In the genomic region with DNA sequence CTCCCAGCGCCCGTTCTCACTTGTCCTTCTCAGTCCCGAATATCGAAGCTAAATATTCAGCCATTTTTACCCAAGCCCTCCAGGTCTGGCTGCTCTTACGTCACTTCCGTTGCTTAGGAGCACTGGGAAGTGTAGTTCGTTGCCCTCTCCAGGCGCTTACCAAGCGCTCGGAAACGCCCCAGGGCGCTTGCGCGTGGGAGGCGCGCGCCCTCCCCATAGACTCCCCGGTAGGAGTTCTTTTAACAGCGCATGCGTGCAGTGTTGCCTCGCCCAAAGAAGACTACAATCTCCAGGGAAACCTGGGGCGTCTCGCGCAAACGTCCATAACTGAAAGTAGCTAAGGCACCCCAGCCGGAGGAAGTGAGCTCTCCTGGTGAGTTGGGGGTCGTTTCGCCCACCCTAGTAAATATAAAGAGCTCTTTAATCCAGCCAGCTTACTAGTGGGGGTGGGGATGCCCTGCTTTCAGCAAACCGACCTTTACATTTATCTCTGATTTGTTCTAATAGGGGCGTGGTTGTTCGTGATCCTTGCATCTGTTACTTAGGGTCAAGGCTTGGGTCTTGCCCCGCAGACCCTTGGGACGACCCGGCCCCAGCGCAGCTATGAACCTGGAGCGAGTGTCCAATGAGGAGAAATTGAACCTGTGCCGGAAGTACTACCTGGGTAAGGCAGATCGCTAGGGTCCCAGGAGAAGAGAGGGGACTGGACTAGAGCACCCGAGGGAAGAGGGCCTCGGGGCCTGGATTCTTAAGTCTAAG, we compare ENCODE assay signal across 8 cellular contexts. TPM values are rescaled to one million over a fixed set of nuclear protein-coding genes. Genes with fewer than 3 reads are reported as not detected.
A peak's percentile ranks its signal among the peaks of the same experiment; 100 is the strongest.
DNase-seq lines count a peak whose midpoint lies in the region; ATAC-seq and TF ChIP-seq lines count a peak whose summit lies in the region.

A gene with protein sequence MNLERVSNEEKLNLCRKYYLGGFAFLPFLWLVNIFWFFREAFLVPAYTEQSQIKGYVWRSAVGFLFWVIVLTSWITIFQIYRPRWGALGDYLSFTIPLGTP (plus strand): TSS at position 324 of the 759 bp plus-strand sequence. CDS start 280 bp downstream, at position 604.
A gene with protein sequence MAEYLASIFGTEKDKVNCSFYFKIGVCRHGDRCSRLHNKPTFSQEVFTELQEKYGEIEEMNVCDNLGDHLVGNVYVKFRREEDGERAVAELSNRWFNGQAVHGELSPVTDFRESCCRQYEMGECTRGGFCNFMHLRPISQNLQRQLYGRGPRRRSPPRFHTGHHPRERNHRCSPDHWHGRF (minus strand): TSS at position 91 of the 759 bp plus-strand sequence. CDS start 27 bp downstream, at position 64.

- TF ChIP-seq CTCF in epithelial cell of proximal tubule (conservative IDR thresholded peaks at IDR 0.05; ENCODE audit: low read depth, low read length) (no peak), mucosa of descending colon (IDR thresholded peaks at IDR 0.05) (no peak)

- H3K4me1 ChIP-seq in mucosa of descending colon (ENCODE audit: low read depth): peaks cover 28% of the 10 kb centered on the region

- H3K36me3 ChIP-seq in mucosa of descending colon (ENCODE audit: low read depth): no peaks in the 10 kb centered on the region

- H3K4me3 ChIP-seq in epithelial cell of proximal tubule (ENCODE audit: low read depth, low read length) (peak within 1 kb of the TSS; percentile 91), mucosa of descending colon (peak within 1 kb of the TSS; percentile 80)

- ATAC-seq in GM21717 (IDR thresholded peaks at IDR 0.05; ENCODE audit: unreplicated experiment): peak; percentile 35
- ATAC-seq in mucosa of descending colon: peak; percentile 77

- DNase-seq in DMS 273 treated with DMSO at 0.1 percent for 48 hours (lab: John Stamatoyannopoulos, UW) (peak; percentile 95), KG1 (lab: John Stamatoyannopoulos, UW) (peak; percentile 95), epithelial cell of proximal tubule (ENCODE audit: low read depth) (peak; percentile 92), mucosa of descending colon (peak; percentile 96 to 99 (median 96))
- peak; percentile 93 for DNase-seq in activated T-cell treated with anti-CD3 and anti-CD28 coated beads, Interleukin-2, amount 50 U/mL, for 1 hour
- DNase-seq in stimulated activated CD8-positive, alpha-beta memory T cell treated with anti-CD3 and anti-CD28 coated beads, Interleukin-4, amount 100 ng/mL, for 1 hour (ENCODE audit: low read depth in 2 of 2, low spot score in 1 of 2): peak; percentile 76 to 92

- no peaks in the 10 kb centered on the region for H3K9me3 ChIP-seq in mucosa of descending colon

- intact Hi-C loops in mucosa of descending colon (cut with DNase I, micrococcal nuclease): no loop called here

TF ChIP-seq in PFSK-1, 5 proteins besides CTCF, POLR2A, EP300 and RAD21:
- 0 out of 2 replicates have a peak, but pooled peaks have one; percentile 12 for TF ChIP-seq SIN3A (IDR thresholded peaks at IDR 0.05; ENCODE audit: borderline replicate concordance, insufficient read depth, low read length)
- TF ChIP-seq FOXP2 (optimal IDR thresholded peaks at IDR 0.05; ENCODE audit: borderline replicate concordance, extremely low read depth, extremely low read length, insufficient read depth): no peak
- TF ChIP-seq, protein P1, sequence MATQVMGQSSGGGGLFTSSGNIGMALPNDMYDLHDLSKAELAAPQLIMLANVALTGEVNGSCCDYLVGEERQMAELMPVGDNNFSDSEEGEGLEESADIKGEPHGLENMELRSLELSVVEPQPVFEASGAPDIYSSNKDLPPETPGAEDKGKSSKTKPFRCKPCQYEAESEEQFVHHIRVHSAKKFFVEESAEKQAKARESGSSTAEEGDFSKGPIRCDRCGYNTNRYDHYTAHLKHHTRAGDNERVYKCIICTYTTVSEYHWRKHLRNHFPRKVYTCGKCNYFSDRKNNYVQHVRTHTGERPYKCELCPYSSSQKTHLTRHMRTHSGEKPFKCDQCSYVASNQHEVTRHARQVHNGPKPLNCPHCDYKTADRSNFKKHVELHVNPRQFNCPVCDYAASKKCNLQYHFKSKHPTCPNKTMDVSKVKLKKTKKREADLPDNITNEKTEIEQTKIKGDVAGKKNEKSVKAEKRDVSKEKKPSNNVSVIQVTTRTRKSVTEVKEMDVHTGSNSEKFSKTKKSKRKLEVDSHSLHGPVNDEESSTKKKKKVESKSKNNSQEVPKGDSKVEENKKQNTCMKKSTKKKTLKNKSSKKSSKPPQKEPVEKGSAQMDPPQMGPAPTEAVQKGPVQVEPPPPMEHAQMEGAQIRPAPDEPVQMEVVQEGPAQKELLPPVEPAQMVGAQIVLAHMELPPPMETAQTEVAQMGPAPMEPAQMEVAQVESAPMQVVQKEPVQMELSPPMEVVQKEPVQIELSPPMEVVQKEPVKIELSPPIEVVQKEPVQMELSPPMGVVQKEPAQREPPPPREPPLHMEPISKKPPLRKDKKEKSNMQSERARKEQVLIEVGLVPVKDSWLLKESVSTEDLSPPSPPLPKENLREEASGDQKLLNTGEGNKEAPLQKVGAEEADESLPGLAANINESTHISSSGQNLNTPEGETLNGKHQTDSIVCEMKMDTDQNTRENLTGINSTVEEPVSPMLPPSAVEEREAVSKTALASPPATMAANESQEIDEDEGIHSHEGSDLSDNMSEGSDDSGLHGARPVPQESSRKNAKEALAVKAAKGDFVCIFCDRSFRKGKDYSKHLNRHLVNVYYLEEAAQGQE (IDR thresholded peaks at IDR 0.05; ENCODE audit: insufficient read depth in 1 of 2, low read depth in 2 of 2, low read length in 2 of 2): 0 out of 4 replicates have a peak, but pooled peaks of 1 of the 2 experiments have one; percentile 3
- peak; percentile 44; the same call in 1 of the 2 replicates for TF ChIP-seq TAF1 (IDR thresholded peaks at IDR 0.05; ENCODE audit: borderline replicate concordance, insufficient read depth, low read length)
- peak; percentile 73; the same call in 1 of the 2 replicates for TF ChIP-seq POLR2AphosphoS5 (IDR thresholded peaks at IDR 0.05; ENCODE audit: low read depth, low read length)
TF ChIP-seq in PFSK-1: peak in this region for 4.

RNA-seq across cellular contexts. Expression of the first gene that starts in this region (rescaled TPM):
- polyA plus RNA-seq in PFSK-1 (2012; ENCODE audit: insufficient read length, low read depth): 30.6 TPM
- total RNA-seq in epithelial cell of proximal tubule (49.6 and 63.7 TPM in 2 replicates), mucosa of descending colon (10 to 100 TPM; 56.7 to 92.1 (median 90.2) TPM)

RNA-seq across cellular contexts. Expression of the second gene that starts in this region (rescaled TPM):
- 34.4 TPM for polyA plus RNA-seq in PFSK-1 (2012; ENCODE audit: insufficient read length, low read depth)
- 5.9 and 6.5 TPM in 2 replicates for total RNA-seq in epithelial cell of proximal tubule
- 10 to 100 TPM; 19.7 to 32.4 (median 32.1) TPM for total RNA-seq in mucosa of descending colon

Comparison
In these comparisons a context has a peak if more than half of its experiments do, and no peak if none do; other contexts are left out.
1. Peak in every context shown above with its lines: DNase-seq, ATAC-seq and H3K4me3 ChIP-seq.